Comparison of ENCODE assay signal across 19 cellular contexts in genomic region chr2:17892726-17893534, GRCh38. TPM values are rescaled to one million over a fixed set of nuclear protein-coding genes. Genes with fewer than 3 reads are reported as not detected.
DNase-seq lines count a peak whose midpoint lies in the region; ATAC-seq and TF ChIP-seq lines count a peak whose summit lies in the region.
"Had no signal": no experiment of that assay in that cellular context is flagged by ENCODE, and none has a peak within 500 bp of the region (broad histone marks: within the 10 kb centered on the region; RNA-seq: fewer than 3 reads in every experiment).

No MANE protein-coding gene starts in this region.

- POLR2A ChIA-PET in WTC11 (lab: Charles Lee): interaction anchor here (1.8 kb wide), 1 partner anchor 13 kb away, joined by 6 read pairs; no protein-coding TSS in a partner anchor

- no peaks in the 10 kb centered on the region for H3K79me2 ChIP-seq in Karpas-422 (ENCODE audit: low read length)

- H3K9ac ChIP-seq in Karpas-422 (ENCODE audit: low read length): no peak overlapping the region

- no peaks in the 10 kb centered on the region for H4K20me1 ChIP-seq in Karpas-422 (ENCODE audit: insufficient read depth, low read depth, low read length)

- no peak overlapping the region; the same call in 1 of the 2 replicates for H2AFZ ChIP-seq in Karpas-422 (ENCODE audit: low read length)

- H3K9me3 ChIP-seq in Karpas-422 (ENCODE audit: low read length): no peaks in the 10 kb centered on the region
- no peaks in the 10 kb centered on the region for H3K9me3 ChIP-seq in mucosa of descending colon
- H3K9me3 ChIP-seq: thyroid gland had no signal

- peak; percentile 85 for ATAC-seq in WTC11
- ATAC-seq in mucosa of descending colon: peak; percentile 73
- ATAC-seq: activated CD8-positive, alpha-beta T cell treated with anti-CD3 and anti-CD28 coated beads for 36 hours; natural killer cell had no signal

- DNase-seq in ELF-1 (ENCODE audit: low read depth, low spot score): peak; percentile 75
- peak; percentile 65 for DNase-seq in Karpas-422
- peak; percentile 25 for DNase-seq in WTC11 (ENCODE audit: low spot score)
- peak in 2 of 3 donors; percentile 24 to 47 for DNase-seq in mucosa of descending colon
- no peak for DNase-seq in ecto neural progenitor cell (ENCODE audit: low spot score)
- DNase-seq in OCI-M2 (lab: John Stamatoyannopoulos, UW; ENCODE audit: unreplicated experiment): no peak
- DNase-seq in LoVo (ENCODE audit: low spot score): no peak
- DNase-seq: activated CD8-positive, alpha-beta T cell treated with anti-CD3 and anti-CD28 coated beads for 36 hours; amygdala; GDM1; hippocampal formation; natural killer cell; NCI-H1105; NCI-H526 treated with DMSO at 0.1 percent for 48 hours; stimulated activated CD4-positive, alpha-beta T cell treated with anti-CD3 and anti-CD28 coated beads, Interleukin-2, amount 100 ng/mL, for 24 hours; thyroid gland had no signal

- CTCF ChIA-PET in WTC11 (lab: Charles Lee): interaction anchor here (1.5 to 1.9 kb wide), 3 partner anchors 13 to 40 kb away, joined by 4 to 9 read pairs (median 4); no protein-coding TSS in a partner anchor

- peaks cover 11% of the 10 kb centered on the region for H3K4me1 ChIP-seq in Karpas-422 (ENCODE audit: low read length)
- no peaks in the 10 kb centered on the region for H3K4me1 ChIP-seq in mucosa of descending colon (ENCODE audit: low read depth)
- H3K4me1 ChIP-seq: thyroid gland had no signal

- peaks cover 53% of the 10 kb centered on the region for H3K9me3 Mint-ChIP-seq in WTC11
- H3K9me3 Mint-ChIP-seq: activated T-helper 2 cell treated with anti-CD3 and anti-CD28 coated beads, Interferon-gamma antibody, Interleukin-2, Interleukin-4, amounts not matched to agents 10 μg/mL and 5 μg/mL and 100 μg/mL, durations not matched to agents 14 hours and 24 hours and 36 hours had no signal

- H3K27ac ChIP-seq in Karpas-422 (ENCODE audit: low read length): no peak overlapping the region
- H3K27ac ChIP-seq: C4-2B, coronary artery, thyroid gland had no signal

- H3K4me3 ChIP-seq in Karpas-422 (ENCODE audit: low read length) (no peak overlapping the region), mucosa of descending colon (no peak overlapping the region)
- H3K4me3 ChIP-seq: coronary artery, thyroid gland had no signal

- no peaks in the 10 kb centered on the region for H3K9me2 ChIP-seq in Karpas-422 (replicated peaks; ENCODE audit: insufficient read depth, low read length)

- no peak for TF ChIP-seq CTCF in WTC11 (IDR thresholded peaks at IDR 0.05)
- TF ChIP-seq CTCF in mucosa of descending colon (IDR thresholded peaks at IDR 0.05): no peak

- no peak overlapping the region for H3K4me2 ChIP-seq in Karpas-422 (ENCODE audit: low read depth, low read length, poor library complexity, severe bottlenecking)

- H3K27me3 Mint-ChIP-seq in WTC11 (ENCODE audit: low read depth): no peaks in the 10 kb centered on the region

- H3K4me1 Mint-ChIP-seq in WTC11: peaks cover 43% of the 10 kb centered on the region
- H3K4me1 Mint-ChIP-seq: natural killer cell had no signal

- peak overlapping the region; percentile 92 for H3K27ac Mint-ChIP-seq in WTC11
- H3K27ac Mint-ChIP-seq: activated CD8-positive, alpha-beta T cell treated with anti-CD3 and anti-CD28 coated beads for 36 hours; activated T-helper 2 cell treated with anti-CD3 and anti-CD28 coated beads, Interferon-gamma antibody, Interleukin-2, Interleukin-4, amounts not matched to agents 10 μg/mL and 5 μg/mL and 100 μg/mL, durations not matched to agents 14 hours and 24 hours and 36 hours; natural killer cell had no signal

- H3K4me3 Mint-ChIP-seq in WTC11: peak overlapping the region; percentile 40
- H3K4me3 Mint-ChIP-seq: activated CD8-positive, alpha-beta T cell treated with anti-CD3 and anti-CD28 coated beads for 36 hours; natural killer cell had no signal

- H3K36me3 Mint-ChIP-seq in WTC11: peaks cover 54% of the 10 kb centered on the region
- H3K36me3 Mint-ChIP-seq: natural killer cell had no signal

- no peaks in the 10 kb centered on the region for H3K27me3 ChIP-seq in Karpas-422 (ENCODE audit: low read length)
- H3K27me3 ChIP-seq: thyroid gland had no signal

- intact Hi-C loops in mucosa of descending colon (cut with DNase I, micrococcal nuclease): no loop called here

- H3K36me3 ChIP-seq in Karpas-422 (ENCODE audit: insufficient read depth, low read length): no peaks in the 10 kb centered on the region
- no peaks in the 10 kb centered on the region for H3K36me3 ChIP-seq in mucosa of descending colon (ENCODE audit: low read depth)
- H3K36me3 ChIP-seq: thyroid gland had no signal

TF ChIP-seq in WTC11, 78 proteins besides CTCF, POLR2A, EP300 and RAD21:
- TF ChIP-seq NFE2L1 (CRISPR knock-in tag; IDR thresholded peaks at IDR 0.05) (0 out of 2 replicates have a peak, but pooled peaks have one; percentile 39), ZNF423 (CRISPR knock-in tag; IDR thresholded peaks at IDR 0.05) (peak; percentile 42; the same call in 1 of the 2 replicates), ZNF219 (CRISPR knock-in tag; IDR thresholded peaks at IDR 0.05; ENCODE audit: borderline replicate concordance) (no peak), EMX1 (CRISPR knock-in tag; IDR thresholded peaks at IDR 0.05) (no peak), FOXK1 (CRISPR knock-in tag; IDR thresholded peaks at IDR 0.05) (no peak), SMAD3 (CRISPR knock-in tag; IDR thresholded peaks at IDR 0.05; ENCODE audit: borderline replicate concordance) (no peak)
TF ChIP-seq in WTC11: peak in this region for 2.

RNA-seq across cellular contexts. Expression of gene KCNS3, which starts 14.5 kb away (rescaled TPM):
- total RNA-seq in Karpas-422 (2014; rRNA removed; shearing (Covaris generic); ENCODE audit: low replicate concordance): 1.5 and 2.5 TPM in 2 replicates
- total RNA-seq in WTC11 (2021) (17.4 to 25.2 TPM (median 18.1 TPM) in 3 replicates), mucosa of descending colon (10 to 100 TPM in 2 of 3 donors, 1 to 10 TPM in 1; 4.9 to 21.6 (median 16.8) TPM)
- total RNA-seq: activated CD8-positive, alpha-beta T cell treated with anti-CD3 and anti-CD28 coated beads for 36 hours; natural killer cell had no signal

Comparison
In these comparisons a context has a peak if more than half of its experiments do, and no peak if none do; other contexts are left out.
1. DNase-seq: peak in ELF-1 (single experiment), Karpas-422 (single experiment), WTC11 (single experiment) and mucosa of descending colon (2 of 3); none in ecto neural progenitor cell (single experiment), OCI-M2 (single experiment) and LoVo (single experiment).